8 cellular contexts compared by ENCODE assay signal in genomic region chr9:133114451-133114885, GRCh38. TPM values are rescaled to one million over a fixed set of nuclear protein-coding genes. Genes with fewer than 3 reads are reported as not detected.
A peak's percentile ranks its signal among the peaks of the same experiment; 100 is the strongest.
DNase-seq lines count a peak whose midpoint lies in the region; ATAC-seq and TF ChIP-seq lines count a peak whose summit lies in the region.

No MANE protein-coding gene starts in this region.

- intact Hi-C loops in left cardiac atrium (cut with DNase I) = no loop called here

- H3K79me2 ChIP-seq in smooth muscle cell (ENCODE audit: low read depth) = peaks cover 22% of the 10 kb centered on the region

- ATAC-seq in left cardiac atrium = peak; percentile 35 to 64

- peak overlapping the region; percentile 72 for H3K4me2 ChIP-seq in smooth muscle cell

- H3K27me3 ChIP-seq in smooth muscle cell (ENCODE audit: low read depth) = no peaks in the 10 kb centered on the region

- H3K9ac ChIP-seq in SK-N-MC (ENCODE audit: insufficient read length) = peak overlapping the region; percentile 63
- H3K9ac ChIP-seq in smooth muscle cell (ENCODE audit: low read depth) = peak overlapping the region; percentile 79

- peaks cover 12% of the 10 kb centered on the region for H3F3A ChIP-seq in smooth muscle cell (ENCODE audit: low read depth)

- H3K36me3 ChIP-seq in SK-N-MC (ENCODE audit: insufficient read depth, low read length) = peaks cover 9% of the 10 kb centered on the region; the same call in 1 of the 2 replicates
- H3K36me3 ChIP-seq in smooth muscle cell (ENCODE audit: low read depth) = no peaks in the 10 kb centered on the region

- H2AFZ ChIP-seq in smooth muscle cell (ENCODE audit: low read depth) = no peak overlapping the region

- H4K20me1 ChIP-seq in smooth muscle cell (ENCODE audit: low read depth) = peaks cover 97% of the 10 kb centered on the region

- 60% methylated on average over 8 of the region's 8 CpGs for WGBS in smooth muscle cell (ENCODE audit: low lambda C conversion rate)

- DNase-seq in NCI-H2107 treated with DMSO at 0.1 percent for 48 hours (lab: John Stamatoyannopoulos, UW; ENCODE audit: unreplicated experiment) (peak; percentile 36), NCI-H2107 (lab: John Stamatoyannopoulos, UW) (no peak), SK-N-MC (ENCODE audit: low read depth, low spot score) (no peak), left cardiac atrium (peak; percentile 41), smooth muscle cell (lab: John Stamatoyannopoulos, UW; ENCODE audit: unreplicated experiment) (no peak), mesenteric fat pad (ENCODE audit: low spot score) (no peak), cerebellar nuclear complex (lab: John Stamatoyannopoulos, UW) (no peak), cerebellar cortex (ENCODE audit: low spot score) (no peak)

- peak overlapping the region; percentile 64 for H3K27ac ChIP-seq in SK-N-MC
- peak overlapping the region; percentile 89 for H3K27ac ChIP-seq in smooth muscle cell (ENCODE audit: low read depth)

- H3K9me3 ChIP-seq in SK-N-MC (ENCODE audit: low read depth, low read length) = no peaks in the 10 kb centered on the region
- H3K9me3 ChIP-seq in smooth muscle cell (replicated peaks; ENCODE audit: low read depth) = no peaks in the 10 kb centered on the region

- H3K4me1 ChIP-seq in smooth muscle cell (ENCODE audit: low read depth) = peaks cover 36% of the 10 kb centered on the region

- H3K4me3 ChIP-seq in SK-N-MC (peak overlapping the region; percentile 55), smooth muscle cell (no peak overlapping the region)

- TF ChIP-seq CTCF in smooth muscle cell (IDR thresholded peaks at IDR 0.05; ENCODE audit: borderline replicate concordance, insufficient read depth, poor library complexity, severe bottlenecking) = no peak

RNA-seq across cellular contexts. Expression of gene RALGDS, which starts 6.6 kb away (rescaled TPM):
- total RNA-seq in left cardiac atrium (10 to 100 TPM; 27.0 to 29.3 TPM), smooth muscle cell (27.8 and 28.5 TPM in 2 replicates), mesenteric fat pad (58.4 TPM)
- polyA plus RNA-seq in smooth muscle cell = 37.7 and 43.7 TPM in 2 replicates

RNA-seq across cellular contexts. Expression of gene GBGT1, which starts 49.2 kb away (rescaled TPM):
- 10 to 100 TPM; 10.8 to 12.8 TPM for total RNA-seq in left cardiac atrium
- total RNA-seq in smooth muscle cell = 8.2 and 11.3 TPM in 2 replicates
- polyA plus RNA-seq in smooth muscle cell = 4.5 and 6.7 TPM in 2 replicates
- total RNA-seq in mesenteric fat pad = 25.1 TPM

RNA-seq across cellular contexts. Expression of gene CEL, which starts 52.7 kb away (rescaled TPM):
- total RNA-seq in left cardiac atrium (1 to 10 TPM; 2.5 to 8.8 TPM), smooth muscle cell (0.04 and 0.18 TPM in 2 replicates), mesenteric fat pad (2.2 TPM)
- 0.73 and 1.7 TPM in 2 replicates for polyA plus RNA-seq in smooth muscle cell

Comparison
In these comparisons a context has a peak if more than half of its experiments do, and no peak if none do; other contexts are left out.
1. DNase-seq: peak in NCI-H2107 treated with DMSO at 0.1 percent for 48 hours (single experiment) and left cardiac atrium (single experiment); none in NCI-H2107 (single experiment), SK-N-MC (single experiment), smooth muscle cell (single experiment), mesenteric fat pad (single experiment), cerebellar nuclear complex (0 of 2) and cerebellar cortex (single experiment).